In genomic region chr6:42453027-42453648, GRCh38 we compare ENCODE assay signal across 8 cellular contexts. TPM values are rescaled to one million over a fixed set of nuclear protein-coding genes. Genes with fewer than 3 reads are reported as not detected.
DNase-seq lines count a peak whose midpoint lies in the region; ATAC-seq and TF ChIP-seq lines count a peak whose summit lies in the region.

No MANE protein-coding gene starts in this region.

- WGBS in right lobe of liver (ENCODE audit: insufficient coverage, low coverage, low lambda C conversion rate, missing lambda C conversion rate) = 0% methylated on average over 9 of the region's 57 CpGs

- intact Hi-C loops in right lobe of liver (cut with DNase I) = no loop called here

- DNase-seq in SIG-M5 treated with dmso at 0.1 percent for 504 hours (lab: John Stamatoyannopoulos, UW; ENCODE audit: unreplicated experiment) = peak; percentile 62
- DNase-seq in SIG-M5 (lab: John Stamatoyannopoulos, UW) = no peak
- peak; percentile 50 for DNase-seq in NCI-H460 (ENCODE audit: extremely low read depth, low read depth)
- DNase-seq in activated CD4-positive, alpha-beta T cell treated with anti-CD3 and anti-CD28 coated beads for 48 hours = peak; percentile 81
- peak; percentile 35 for DNase-seq in dermis blood vessel endothelial cell
- DNase-seq in right lobe of liver = peak; percentile 63 to 77 (median 74)
- peak; percentile 77 for DNase-seq in stimulated activated CD4-positive, alpha-beta T cell treated with anti-CD3 and anti-CD28 coated beads, Interleukin-4, amount 100 ng/mL, for 24 hours

- H3K27ac ChIP-seq in right lobe of liver = peak overlapping the region in 2 of 3 donors; percentile 43 to 67

- no peak for TF ChIP-seq POLR2A in right lobe of liver (IDR thresholded peaks at IDR 0.05)

- peak overlapping the region; percentile 53 to 62 (median 54) for H3K4me3 ChIP-seq in right lobe of liver

- peaks cover 0 to 13% (median 0%) of the 10 kb centered on the region in 4 donors for H3K4me1 ChIP-seq in right lobe of liver

- H3K27me3 ChIP-seq in right lobe of liver = no peaks in the 10 kb centered on the region

- no peak for TF ChIP-seq CTCF in right lobe of liver (IDR thresholded peaks at IDR 0.05)

- no peaks in the 10 kb centered on the region for H3K9me3 ChIP-seq in right lobe of liver

- no peaks in the 10 kb centered on the region for H3K36me3 ChIP-seq in right lobe of liver

- ATAC-seq in HG03342 (IDR thresholded peaks at IDR 0.05; ENCODE audit: unreplicated experiment) (peak; percentile 42), right lobe of liver (peak; percentile 76 to 82 (median 78))

RNA-seq across cellular contexts. Expression of gene TRERF1, which starts 1.4 kb away (rescaled TPM):
- 2.1 and 2.8 TPM in 2 replicates for total RNA-seq in NCI-H460 (2014; rRNA removed; shearing (Covaris generic))
- polyA plus RNA-seq in NCI-H460 (2014; cell fraction: nucleus; rRNA removed) = 4.5 and 5.9 TPM in 2 replicates
- total RNA-seq in dermis blood vessel endothelial cell = 0.05 and 0.17 TPM in 2 replicates
- 1 to 10 TPM in 1 of 6 experiments, under 1 TPM in 5; 0.29 to 1.2 (median 0.60) TPM for total RNA-seq in right lobe of liver
